ENCODE assay signal across 1 cellular context in the genomic region with DNA sequence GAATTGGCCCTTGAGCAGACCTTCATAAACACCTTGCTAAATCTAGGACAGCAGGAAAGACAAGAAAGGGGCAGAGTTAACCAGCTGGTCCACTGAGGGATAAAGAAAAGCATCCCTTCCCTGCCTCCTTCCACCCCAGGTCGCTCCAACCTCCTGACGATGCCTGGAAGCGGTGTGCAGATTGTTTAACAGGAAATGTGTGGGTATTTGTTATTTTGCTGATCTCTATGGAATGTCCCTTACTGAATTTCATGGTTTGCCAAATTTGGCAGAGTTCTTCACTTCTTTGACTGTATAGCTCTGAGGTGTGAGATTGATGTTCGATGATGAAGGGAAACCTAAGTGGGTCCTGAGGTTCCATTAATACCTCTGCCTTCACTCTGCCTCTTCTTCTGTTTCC.
TF ChIP-seq lines count a peak whose summit lies in the region.

No MANE protein-coding gene starts in this region.

TF ChIP-seq in SK-N-SH, 30 proteins besides CTCF, POLR2A, EP300 and RAD21 (continued from another document):
- TF ChIP-seq CHD2 (IDR thresholded peaks at IDR 0.05; ENCODE audit: low read length, partially characterized antibody) (no peak), GATA2 (CRISPR knock-in tag; IDR thresholded peaks at IDR 0.05) (no peak), FOSL2 (IDR thresholded peaks at IDR 0.05; ENCODE audit: borderline replicate concordance, low read depth) (no peak), TAF1 (IDR thresholded peaks at IDR 0.05; ENCODE audit: borderline replicate concordance, low read depth, low read length) (no peak), SIN3A (IDR thresholded peaks at IDR 0.05; ENCODE audit: borderline replicate concordance, low read depth, low read length) (no peak), RCOR1 (IDR thresholded peaks at IDR 0.05; ENCODE audit: low read length) (no peak), PBX3 (IDR thresholded peaks at IDR 0.05) (no peak)
